In genomic region chr1:31434101-31434871, GRCh38 we compare ENCODE assay signal across 1 cellular context.
A peak's percentile ranks its signal among the peaks of the same experiment; 100 is the strongest.
TF ChIP-seq lines count a peak whose summit lies in the region.

No MANE protein-coding gene starts in this region.

TF ChIP-seq in HepG2, 621 proteins besides CTCF, POLR2A, EP300 and RAD21 (continued from another document and continues in another):
- TF ChIP-seq TRAFD1 (CRISPR knock-in tag; IDR thresholded peaks at IDR 0.05; ENCODE audit: borderline replicate concordance) = no peak
- no peak for TF ChIP-seq DR1 (CRISPR knock-in tag; IDR thresholded peaks at IDR 0.05)
- peak; percentile 54 for TF ChIP-seq CEBPG (CRISPR knock-in tag; IDR thresholded peaks at IDR 0.05)
- TF ChIP-seq AGO2 (optimal IDR thresholded peaks at IDR 0.05; ENCODE audit: low read depth, low read length) = no peak
- no peak for TF ChIP-seq ZSCAN5A (CRISPR knock-in tag; IDR thresholded peaks at IDR 0.05; ENCODE audit: borderline replicate concordance)
- no peak for TF ChIP-seq KMT2A (CRISPR knock-in tag; IDR thresholded peaks at IDR 0.05)
- no peak for TF ChIP-seq DNMT1 (CRISPR knock-in tag; IDR thresholded peaks at IDR 0.05)
- no peak for TF ChIP-seq KIAA2018 (CRISPR knock-in tag; IDR thresholded peaks at IDR 0.05; ENCODE audit: borderline replicate concordance)
- peak; percentile 63; the same call in 1 of the 2 replicates for TF ChIP-seq KDM6A (CRISPR knock-in tag; IDR thresholded peaks at IDR 0.05; ENCODE audit: low read depth)
- peak; percentile 80; the same call in 1 of the 2 replicates for TF ChIP-seq DPF2 (CRISPR knock-in tag; IDR thresholded peaks at IDR 0.05; ENCODE audit: borderline replicate concordance, low read depth)
- TF ChIP-seq ZNF383 (CRISPR knock-in tag; IDR thresholded peaks at IDR 0.05; ENCODE audit: borderline replicate concordance) = no peak
- no peak for TF ChIP-seq SNAPC4 (CRISPR knock-in tag; IDR thresholded peaks at IDR 0.05)
- TF ChIP-seq ELF3 (CRISPR knock-in tag; IDR thresholded peaks at IDR 0.05) = peak; percentile 92
- no peak for TF ChIP-seq RELA (CRISPR knock-in tag; IDR thresholded peaks at IDR 0.05)
- no peak for TF ChIP-seq NR1H2 (CRISPR knock-in tag; IDR thresholded peaks at IDR 0.05; ENCODE audit: borderline replicate concordance, low read depth)
- TF ChIP-seq RBFOX2 (IDR thresholded peaks at IDR 0.05; ENCODE audit: low read depth, low read length) = peak; percentile 69
- TF ChIP-seq SRSF4 (IDR thresholded peaks at IDR 0.05; ENCODE audit: low read depth, low read length, poor library complexity, severe bottlenecking) = no peak
- TF ChIP-seq TGIF2 (CRISPR knock-in tag; IDR thresholded peaks at IDR 0.05) = no peak
- no peak for TF ChIP-seq ZNF33B (CRISPR knock-in tag; IDR thresholded peaks at IDR 0.05)
- peak; percentile 40 for TF ChIP-seq ZSCAN31 (CRISPR knock-in tag; IDR thresholded peaks at IDR 0.05; ENCODE audit: low read depth)
- TF ChIP-seq POGK (CRISPR knock-in tag; conservative IDR thresholded peaks at IDR 0.05) = no peak
- no peak for TF ChIP-seq ZNF512B (CRISPR knock-in tag; IDR thresholded peaks at IDR 0.05; ENCODE audit: borderline replicate concordance)
- TF ChIP-seq SUZ12 (IDR thresholded peaks at IDR 0.05; ENCODE audit: low read depth, low read length) = no peak
- TF ChIP-seq ZNF296 (CRISPR knock-in tag; conservative IDR thresholded peaks at IDR 0.05) = no peak
- peak; percentile 90 for TF ChIP-seq GATAD2A (CRISPR knock-in tag; IDR thresholded peaks at IDR 0.05)
- TF ChIP-seq MED1 (CRISPR knock-in tag; IDR thresholded peaks at IDR 0.05) = peak; percentile 100
- TF ChIP-seq DMTF1 (CRISPR knock-in tag; IDR thresholded peaks at IDR 0.05) = no peak
- peak; percentile 91; the same call in 1 of the 2 replicates for TF ChIP-seq ZBTB37 (CRISPR knock-in tag; IDR thresholded peaks at IDR 0.05)
- peak; percentile 74; the same call in 1 of the 2 replicates for TF ChIP-seq ZMYM2 (CRISPR knock-in tag; IDR thresholded peaks at IDR 0.05)
- no peak for TF ChIP-seq SIN3B (IDR thresholded peaks at IDR 0.05; ENCODE audit: low read length)
- no peak for TF ChIP-seq KDM4B (CRISPR knock-in tag; IDR thresholded peaks at IDR 0.05)
